In the genomic region with DNA sequence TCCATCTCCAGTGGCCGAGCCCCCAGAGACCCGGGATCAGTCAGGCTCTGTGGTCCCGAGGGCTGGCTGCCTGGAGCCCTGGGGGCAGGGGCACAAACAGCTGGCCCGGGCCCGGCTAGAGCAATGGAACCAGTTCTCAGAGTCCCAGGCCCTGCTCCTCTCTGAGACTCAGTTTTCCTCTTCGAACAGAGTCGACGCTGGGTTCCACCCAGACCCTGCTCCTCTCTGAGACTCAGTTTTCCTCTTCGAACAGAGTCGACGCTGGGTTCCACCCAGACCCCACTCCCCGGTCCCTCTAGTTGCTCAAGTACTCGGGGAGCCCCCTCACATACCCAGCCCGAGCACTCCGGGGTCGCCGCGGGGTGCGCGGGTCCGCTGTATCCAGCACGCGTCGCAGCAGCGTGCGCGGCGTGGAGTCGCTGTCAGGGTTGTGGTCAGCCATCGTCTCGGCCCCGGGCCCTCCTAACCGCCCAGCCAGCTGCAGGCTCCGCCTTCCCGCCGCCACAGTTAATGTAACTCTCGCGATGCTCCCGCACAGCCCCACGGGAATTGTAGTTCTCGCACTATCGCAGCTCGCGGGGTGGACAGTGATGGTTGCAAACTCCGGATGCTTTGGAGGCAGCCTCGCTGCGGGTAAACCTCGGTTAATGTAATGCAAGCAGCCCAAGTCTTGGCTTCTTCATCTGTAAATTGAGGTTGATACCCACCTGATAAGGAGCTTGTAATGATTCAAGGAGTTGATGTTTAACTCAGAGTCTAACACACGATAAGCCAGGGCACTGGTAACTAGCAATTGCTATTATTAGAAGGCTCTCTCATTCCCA, we compare ENCODE assay signal across 1 cellular context.
TF ChIP-seq lines count a peak whose summit lies in the region.

No MANE protein-coding gene starts in this region.

TF ChIP-seq in HepG2, 621 proteins besides CTCF, POLR2A, EP300 and RAD21 (continued from another document and continues in another):
- TF ChIP-seq, protein P1, sequence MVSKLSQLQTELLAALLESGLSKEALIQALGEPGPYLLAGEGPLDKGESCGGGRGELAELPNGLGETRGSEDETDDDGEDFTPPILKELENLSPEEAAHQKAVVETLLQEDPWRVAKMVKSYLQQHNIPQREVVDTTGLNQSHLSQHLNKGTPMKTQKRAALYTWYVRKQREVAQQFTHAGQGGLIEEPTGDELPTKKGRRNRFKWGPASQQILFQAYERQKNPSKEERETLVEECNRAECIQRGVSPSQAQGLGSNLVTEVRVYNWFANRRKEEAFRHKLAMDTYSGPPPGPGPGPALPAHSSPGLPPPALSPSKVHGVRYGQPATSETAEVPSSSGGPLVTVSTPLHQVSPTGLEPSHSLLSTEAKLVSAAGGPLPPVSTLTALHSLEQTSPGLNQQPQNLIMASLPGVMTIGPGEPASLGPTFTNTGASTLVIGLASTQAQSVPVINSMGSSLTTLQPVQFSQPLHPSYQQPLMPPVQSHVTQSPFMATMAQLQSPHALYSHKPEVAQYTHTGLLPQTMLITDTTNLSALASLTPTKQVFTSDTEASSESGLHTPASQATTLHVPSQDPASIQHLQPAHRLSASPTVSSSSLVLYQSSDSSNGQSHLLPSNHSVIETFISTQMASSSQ (IDR thresholded peaks at IDR 0.05; ENCODE audit: low read depth): peak; percentile 65
- TF ChIP-seq, protein P1 (CRISPR knock-in tag; IDR thresholded peaks at IDR 0.05; ENCODE audit: borderline replicate concordance): peak; percentile 85; the same call in 1 of the 2 replicates
- TF ChIP-seq ZNF550 (CRISPR knock-in tag; IDR thresholded peaks at IDR 0.05; ENCODE audit: borderline replicate concordance) (no peak), ATM (IDR thresholded peaks at IDR 0.05; ENCODE audit: borderline replicate concordance) (no peak), PLRG1 (conservative IDR thresholded peaks at IDR 0.05) (no peak), ARNT (IDR thresholded peaks at IDR 0.05) (no peak), SP1 (IDR thresholded peaks at IDR 0.05) (no peak), SP1 (CRISPR knock-in tag; IDR thresholded peaks at IDR 0.05) (peak; percentile 79; the same call in 1 of the 2 replicates), JDP2 (CRISPR knock-in tag; IDR thresholded peaks at IDR 0.05; ENCODE audit: borderline replicate concordance) (no peak), JUN (CRISPR knock-in tag; IDR thresholded peaks at IDR 0.05) (no peak; the same call in 1 of the 2 replicates), ZNF484 (CRISPR knock-in tag; IDR thresholded peaks at IDR 0.05; ENCODE audit: borderline replicate concordance, low read depth) (no peak), NR2F1 (CRISPR knock-in tag; IDR thresholded peaks at IDR 0.05) (no peak), FOXA3 (CRISPR knock-in tag; IDR thresholded peaks at IDR 0.05) (peak; percentile 69), RBAK (CRISPR knock-in tag; IDR thresholded peaks at IDR 0.05) (0 out of 2 replicates have a peak, but pooled peaks have one; percentile 21), ZNF383 (CRISPR knock-in tag; IDR thresholded peaks at IDR 0.05; ENCODE audit: borderline replicate concordance) (no peak), HIVEP1 (CRISPR knock-in tag; IDR thresholded peaks at IDR 0.05) (peak; percentile 55; the same call in 1 of the 2 replicates), SMARCC2 (IDR thresholded peaks at IDR 0.05) (no peak), ZNF792 (CRISPR knock-in tag; IDR thresholded peaks at IDR 0.05) (peak; percentile 76), RARA (CRISPR knock-in tag; IDR thresholded peaks at IDR 0.05) (peak; percentile 24), FOXK1 (CRISPR knock-in tag; IDR thresholded peaks at IDR 0.05; ENCODE audit: borderline replicate concordance, low read depth) (peak; percentile 76; the same call in 1 of the 2 replicates), HNF4A (CRISPR knock-in tag; IDR thresholded peaks at IDR 0.05) (no peak), MIXL1 (CRISPR knock-in tag; IDR thresholded peaks at IDR 0.05) (peak; percentile 83; the same call in 1 of the 2 replicates), MBD4 (IDR thresholded peaks at IDR 0.05; ENCODE audit: borderline replicate concordance, low read length) (no peak), ZNF124 (CRISPR knock-in tag; IDR thresholded peaks at IDR 0.05) (no peak), YY1 (IDR thresholded peaks at IDR 0.05; ENCODE audit: insufficient read depth, insufficient replicate concordance, low read depth, low read length) (peak; percentile 92), ZNF331 (CRISPR knock-in tag; IDR thresholded peaks at IDR 0.05) (peak; percentile 80)
- TF ChIP-seq, protein P2, sequence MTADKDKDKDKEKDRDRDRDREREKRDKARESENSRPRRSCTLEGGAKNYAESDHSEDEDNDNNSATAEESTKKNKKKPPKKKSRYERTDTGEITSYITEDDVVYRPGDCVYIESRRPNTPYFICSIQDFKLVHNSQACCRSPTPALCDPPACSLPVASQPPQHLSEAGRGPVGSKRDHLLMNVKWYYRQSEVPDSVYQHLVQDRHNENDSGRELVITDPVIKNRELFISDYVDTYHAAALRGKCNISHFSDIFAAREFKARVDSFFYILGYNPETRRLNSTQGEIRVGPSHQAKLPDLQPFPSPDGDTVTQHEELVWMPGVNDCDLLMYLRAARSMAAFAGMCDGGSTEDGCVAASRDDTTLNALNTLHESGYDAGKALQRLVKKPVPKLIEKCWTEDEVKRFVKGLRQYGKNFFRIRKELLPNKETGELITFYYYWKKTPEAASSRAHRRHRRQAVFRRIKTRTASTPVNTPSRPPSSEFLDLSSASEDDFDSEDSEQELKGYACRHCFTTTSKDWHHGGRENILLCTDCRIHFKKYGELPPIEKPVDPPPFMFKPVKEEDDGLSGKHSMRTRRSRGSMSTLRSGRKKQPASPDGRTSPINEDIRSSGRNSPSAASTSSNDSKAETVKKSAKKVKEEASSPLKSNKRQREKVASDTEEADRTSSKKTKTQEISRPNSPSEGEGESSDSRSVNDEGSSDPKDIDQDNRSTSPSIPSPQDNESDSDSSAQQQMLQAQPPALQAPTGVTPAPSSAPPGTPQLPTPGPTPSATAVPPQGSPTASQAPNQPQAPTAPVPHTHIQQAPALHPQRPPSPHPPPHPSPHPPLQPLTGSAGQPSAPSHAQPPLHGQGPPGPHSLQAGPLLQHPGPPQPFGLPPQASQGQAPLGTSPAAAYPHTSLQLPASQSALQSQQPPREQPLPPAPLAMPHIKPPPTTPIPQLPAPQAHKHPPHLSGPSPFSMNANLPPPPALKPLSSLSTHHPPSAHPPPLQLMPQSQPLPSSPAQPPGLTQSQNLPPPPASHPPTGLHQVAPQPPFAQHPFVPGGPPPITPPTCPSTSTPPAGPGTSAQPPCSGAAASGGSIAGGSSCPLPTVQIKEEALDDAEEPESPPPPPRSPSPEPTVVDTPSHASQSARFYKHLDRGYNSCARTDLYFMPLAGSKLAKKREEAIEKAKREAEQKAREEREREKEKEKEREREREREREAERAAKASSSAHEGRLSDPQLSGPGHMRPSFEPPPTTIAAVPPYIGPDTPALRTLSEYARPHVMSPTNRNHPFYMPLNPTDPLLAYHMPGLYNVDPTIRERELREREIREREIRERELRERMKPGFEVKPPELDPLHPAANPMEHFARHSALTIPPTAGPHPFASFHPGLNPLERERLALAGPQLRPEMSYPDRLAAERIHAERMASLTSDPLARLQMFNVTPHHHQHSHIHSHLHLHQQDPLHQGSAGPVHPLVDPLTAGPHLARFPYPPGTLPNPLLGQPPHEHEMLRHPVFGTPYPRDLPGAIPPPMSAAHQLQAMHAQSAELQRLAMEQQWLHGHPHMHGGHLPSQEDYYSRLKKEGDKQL (CRISPR knock-in tag; IDR thresholded peaks at IDR 0.05; ENCODE audit: low read depth): peak; percentile 15; the same call in 1 of the 2 replicates
- TF ChIP-seq, protein P3, sequence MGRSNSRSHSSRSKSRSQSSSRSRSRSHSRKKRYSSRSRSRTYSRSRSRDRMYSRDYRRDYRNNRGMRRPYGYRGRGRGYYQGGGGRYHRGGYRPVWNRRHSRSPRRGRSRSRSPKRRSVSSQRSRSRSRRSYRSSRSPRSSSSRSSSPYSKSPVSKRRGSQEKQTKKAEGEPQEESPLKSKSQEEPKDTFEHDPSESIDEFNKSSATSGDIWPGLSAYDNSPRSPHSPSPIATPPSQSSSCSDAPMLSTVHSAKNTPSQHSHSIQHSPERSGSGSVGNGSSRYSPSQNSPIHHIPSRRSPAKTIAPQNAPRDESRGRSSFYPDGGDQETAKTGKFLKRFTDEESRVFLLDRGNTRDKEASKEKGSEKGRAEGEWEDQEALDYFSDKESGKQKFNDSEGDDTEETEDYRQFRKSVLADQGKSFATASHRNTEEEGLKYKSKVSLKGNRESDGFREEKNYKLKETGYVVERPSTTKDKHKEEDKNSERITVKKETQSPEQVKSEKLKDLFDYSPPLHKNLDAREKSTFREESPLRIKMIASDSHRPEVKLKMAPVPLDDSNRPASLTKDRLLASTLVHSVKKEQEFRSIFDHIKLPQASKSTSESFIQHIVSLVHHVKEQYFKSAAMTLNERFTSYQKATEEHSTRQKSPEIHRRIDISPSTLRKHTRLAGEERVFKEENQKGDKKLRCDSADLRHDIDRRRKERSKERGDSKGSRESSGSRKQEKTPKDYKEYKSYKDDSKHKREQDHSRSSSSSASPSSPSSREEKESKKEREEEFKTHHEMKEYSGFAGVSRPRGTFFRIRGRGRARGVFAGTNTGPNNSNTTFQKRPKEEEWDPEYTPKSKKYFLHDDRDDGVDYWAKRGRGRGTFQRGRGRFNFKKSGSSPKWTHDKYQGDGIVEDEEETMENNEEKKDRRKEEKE (IDR thresholded peaks at IDR 0.05): no peak
- TF ChIP-seq, protein P4, sequence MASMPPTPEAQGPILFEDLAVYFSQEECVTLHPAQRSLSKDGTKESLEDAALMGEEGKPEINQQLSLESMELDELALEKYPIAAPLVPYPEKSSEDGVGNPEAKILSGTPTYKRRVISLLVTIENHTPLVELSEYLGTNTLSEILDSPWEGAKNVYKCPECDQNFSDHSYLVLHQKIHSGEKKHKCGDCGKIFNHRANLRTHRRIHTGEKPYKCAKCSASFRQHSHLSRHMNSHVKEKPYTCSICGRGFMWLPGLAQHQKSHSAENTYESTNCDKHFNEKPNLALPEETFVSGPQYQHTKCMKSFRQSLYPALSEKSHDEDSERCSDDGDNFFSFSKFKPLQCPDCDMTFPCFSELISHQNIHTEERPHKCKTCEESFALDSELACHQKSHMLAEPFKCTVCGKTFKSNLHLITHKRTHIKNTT (CRISPR knock-in tag; IDR thresholded peaks at IDR 0.05): no peak
- TF ChIP-seq, protein P5, sequence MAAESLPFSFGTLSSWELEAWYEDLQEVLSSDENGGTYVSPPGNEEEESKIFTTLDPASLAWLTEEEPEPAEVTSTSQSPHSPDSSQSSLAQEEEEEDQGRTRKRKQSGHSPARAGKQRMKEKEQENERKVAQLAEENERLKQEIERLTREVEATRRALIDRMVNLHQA (CRISPR knock-in tag; IDR thresholded peaks at IDR 0.05): no peak
- TF ChIP-seq, protein P6, sequence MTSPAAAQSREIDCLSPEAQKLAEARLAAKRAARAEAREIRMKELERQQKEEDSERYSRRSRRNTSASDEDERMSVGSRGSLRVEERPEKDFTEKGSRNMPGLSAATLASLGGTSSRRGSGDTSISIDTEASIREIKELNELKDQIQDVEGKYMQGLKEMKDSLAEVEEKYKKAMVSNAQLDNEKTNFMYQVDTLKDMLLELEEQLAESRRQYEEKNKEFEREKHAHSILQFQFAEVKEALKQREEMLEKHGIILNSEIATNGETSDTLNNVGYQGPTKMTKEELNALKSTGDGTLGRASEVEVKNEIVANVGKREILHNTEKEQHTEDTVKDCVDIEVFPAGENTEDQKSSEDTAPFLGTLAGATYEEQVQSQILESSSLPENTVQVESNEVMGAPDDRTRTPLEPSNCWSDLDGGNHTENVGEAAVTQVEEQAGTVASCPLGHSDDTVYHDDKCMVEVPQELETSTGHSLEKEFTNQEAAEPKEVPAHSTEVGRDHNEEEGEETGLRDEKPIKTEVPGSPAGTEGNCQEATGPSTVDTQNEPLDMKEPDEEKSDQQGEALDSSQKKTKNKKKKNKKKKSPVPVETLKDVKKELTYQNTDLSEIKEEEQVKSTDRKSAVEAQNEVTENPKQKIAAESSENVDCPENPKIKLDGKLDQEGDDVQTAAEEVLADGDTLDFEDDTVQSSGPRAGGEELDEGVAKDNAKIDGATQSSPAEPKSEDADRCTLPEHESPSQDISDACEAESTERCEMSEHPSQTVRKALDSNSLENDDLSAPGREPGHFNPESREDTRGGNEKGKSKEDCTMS (CRISPR knock-in tag; conservative IDR thresholded peaks at IDR 0.05): no peak
- TF ChIP-seq, protein P7, sequence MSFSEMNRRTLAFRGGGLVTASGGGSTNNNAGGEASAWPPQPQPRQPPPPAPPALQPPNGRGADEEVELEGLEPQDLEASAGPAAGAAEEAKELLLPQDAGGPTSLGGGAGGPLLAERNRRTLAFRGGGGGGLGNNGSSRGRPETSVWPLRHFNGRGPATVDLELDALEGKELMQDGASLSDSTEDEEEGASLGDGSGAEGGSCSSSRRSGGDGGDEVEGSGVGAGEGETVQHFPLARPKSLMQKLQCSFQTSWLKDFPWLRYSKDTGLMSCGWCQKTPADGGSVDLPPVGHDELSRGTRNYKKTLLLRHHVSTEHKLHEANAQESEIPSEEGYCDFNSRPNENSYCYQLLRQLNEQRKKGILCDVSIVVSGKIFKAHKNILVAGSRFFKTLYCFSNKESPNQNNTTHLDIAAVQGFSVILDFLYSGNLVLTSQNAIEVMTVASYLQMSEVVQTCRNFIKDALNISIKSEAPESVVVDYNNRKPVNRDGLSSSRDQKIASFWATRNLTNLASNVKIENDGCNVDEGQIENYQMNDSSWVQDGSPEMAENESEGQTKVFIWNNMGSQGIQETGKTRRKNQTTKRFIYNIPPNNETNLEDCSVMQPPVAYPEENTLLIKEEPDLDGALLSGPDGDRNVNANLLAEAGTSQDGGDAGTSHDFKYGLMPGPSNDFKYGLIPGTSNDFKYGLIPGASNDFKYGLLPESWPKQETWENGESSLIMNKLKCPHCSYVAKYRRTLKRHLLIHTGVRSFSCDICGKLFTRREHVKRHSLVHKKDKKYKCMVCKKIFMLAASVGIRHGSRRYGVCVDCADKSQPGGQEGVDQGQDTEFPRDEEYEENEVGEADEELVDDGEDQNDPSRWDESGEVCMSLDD (CRISPR knock-in tag; IDR thresholded peaks at IDR 0.05; ENCODE audit: borderline replicate concordance): no peak
